ENCODE assay signal across 9 cellular contexts in genomic region chr3:122974764-122975162, GRCh38. TPM values are rescaled to one million over a fixed set of nuclear protein-coding genes. Genes with fewer than 3 reads are reported as not detected.
DNase-seq lines count a peak whose midpoint lies in the region; ATAC-seq and TF ChIP-seq lines count a peak whose summit lies in the region.
"Had no signal": no experiment of that assay in that cellular context is flagged by ENCODE, and none has a peak within 500 bp of the region (broad histone marks: within the 10 kb centered on the region; RNA-seq: fewer than 3 reads in every experiment).

No MANE protein-coding gene starts in this region.

- H3K36me3 Mint-ChIP-seq in Calu3 (ENCODE audit: insufficient read depth, unreplicated experiment) (no peaks in the 10 kb centered on the region), mesothelial cell of epicardium (no peaks in the 10 kb centered on the region), endothelial cell (ENCODE audit: low read depth, unreplicated experiment) (peaks cover 4% of the 10 kb centered on the region)

- TF ChIP-seq CTCF in Calu3 (IDR thresholded peaks at IDR 0.05; ENCODE audit: unreplicated experiment) (no peak), cardiac fibroblast (IDR thresholded peaks at IDR 0.05; ENCODE audit: low read depth, low read length) (no peak), mesothelial cell of epicardium (IDR thresholded peaks at IDR 0.05; ENCODE audit: unreplicated experiment) (no peak), endothelial cell (IDR thresholded peaks at IDR 0.05; ENCODE audit: unreplicated experiment) (no peak)

- no peaks in the 10 kb centered on the region for H3K36me3 ChIP-seq in Karpas-422 (ENCODE audit: insufficient read depth, low read length)

- no peak overlapping the region for H3K27ac Mint-ChIP-seq in Calu3 (ENCODE audit: unreplicated experiment)
- peak overlapping the region; percentile 28 for H3K27ac Mint-ChIP-seq in mesothelial cell of epicardium
- no peak overlapping the region for H3K27ac Mint-ChIP-seq in endothelial cell (ENCODE audit: unreplicated experiment)

- H3K27ac ChIP-seq in Karpas-422 (ENCODE audit: low read length) = 0 out of 2 replicates have a peak overlapping the region, but pooled peaks have one; percentile 57

- BruUV-seq in Calu3 (replicated peaks; lab: Mats Ljungman, UMichigan) = no TSS peak

- H3K4me2 ChIP-seq in Karpas-422 (ENCODE audit: low read depth, low read length, poor library complexity, severe bottlenecking) = peak overlapping the region; percentile 62

- no peaks in the 10 kb centered on the region for H3K27me3 ChIP-seq in Karpas-422 (ENCODE audit: low read length)

- ATAC-seq in GM19328 (IDR thresholded peaks at IDR 0.05; ENCODE audit: unreplicated experiment) = no peak

- no peak overlapping the region for H2AFZ ChIP-seq in Karpas-422 (ENCODE audit: low read length)

- peak overlapping the region; percentile 42 for H3K4me3 ChIP-seq in Karpas-422 (ENCODE audit: low read length)
- H3K4me3 ChIP-seq in cardiac fibroblast (replicated peaks in 1 of 2; ENCODE audit: low read depth in 2 of 2, low read length in 2 of 2) = no peak overlapping the region

- H3K9me2 ChIP-seq in Karpas-422 (replicated peaks; ENCODE audit: insufficient read depth, low read length) = no peaks in the 10 kb centered on the region

- intact Hi-C loops in Calu3 (cut with micrococcal nuclease; ENCODE audit: unreplicated experiment) = no loop called here

- H3K79me2 ChIP-seq in Karpas-422 (ENCODE audit: low read length) = no peaks in the 10 kb centered on the region

- H3K4me1 ChIP-seq in Karpas-422 (ENCODE audit: low read length) = peaks cover 51% of the 10 kb centered on the region

- H3K27me3 Mint-ChIP-seq in Calu3 (ENCODE audit: unreplicated experiment) (peaks cover 33% of the 10 kb centered on the region), mesothelial cell of epicardium (ENCODE audit: low read depth) (peaks cover 46% of the 10 kb centered on the region), endothelial cell (ENCODE audit: unreplicated experiment) (peaks cover 6% of the 10 kb centered on the region)

- H3K4me1 Mint-ChIP-seq in Calu3 (ENCODE audit: low read depth, unreplicated experiment) = peaks cover 20% of the 10 kb centered on the region
- H3K4me1 Mint-ChIP-seq in mesothelial cell of epicardium = peaks cover 43% of the 10 kb centered on the region
- H3K4me1 Mint-ChIP-seq in endothelial cell (ENCODE audit: unreplicated experiment) = peaks cover 14% of the 10 kb centered on the region

- DNase-seq in Calu3 (peak; percentile 21), Karpas-422 (no peak), cardiac fibroblast (ENCODE audit: low read depth in 2 of 2) (peak; percentile 36 to 72), mesothelial cell of epicardium (ENCODE audit: low spot score in 2 of 2, unreplicated experiment in 2 of 2) (no peak), H4 (ENCODE audit: low spot score) (no peak), endothelial cell (ENCODE audit: low spot score) (no peak), NCI-H526 (lab: John Stamatoyannopoulos, UW) (no peak)
- DNase-seq: activated CD4-positive, alpha-beta T cell treated with anti-CD3 and anti-CD28 coated beads, Interleukin-2, amount 50 U/mL, for 1 hour had no signal

- peaks cover 8% of the 10 kb centered on the region; the same call in 1 of the 2 replicates for H4K20me1 ChIP-seq in Karpas-422 (ENCODE audit: insufficient read depth, low read depth, low read length)

- no peaks in the 10 kb centered on the region for H3K9me3 ChIP-seq in Karpas-422 (ENCODE audit: low read length)

- H3K9me3 Mint-ChIP-seq in Calu3 (ENCODE audit: low read depth, unreplicated experiment) = no peaks in the 10 kb centered on the region
- H3K9me3 Mint-ChIP-seq in mesothelial cell of epicardium = no peaks in the 10 kb centered on the region
- no peaks in the 10 kb centered on the region for H3K9me3 Mint-ChIP-seq in endothelial cell (ENCODE audit: unreplicated experiment)

- no peak overlapping the region for H3K4me3 Mint-ChIP-seq in Calu3 (ENCODE audit: low read depth, unreplicated experiment)
- H3K4me3 Mint-ChIP-seq in mesothelial cell of epicardium = peak overlapping the region; percentile 10
- H3K4me3 Mint-ChIP-seq in endothelial cell (ENCODE audit: unreplicated experiment) = no peak overlapping the region

- CTCF ChIA-PET in Calu3 (lab: Charles Lee) = interaction anchor here (0.8 to 0.9 kb wide), 2 partner anchors 10 to 84 kb away, joined by 3 to 4 read pairs; no protein-coding TSS in a partner anchor

- peak overlapping the region; percentile 37 for H3K9ac ChIP-seq in Karpas-422 (ENCODE audit: low read length)

RNA-seq across cellular contexts. Expression of gene SEMA5B, which starts 52.8 kb away (rescaled TPM):
- total RNA-seq in Calu3 (2022) (not detected in 2 replicates), mesothelial cell of epicardium (0.20 to 0.51 TPM (median 0.27 TPM) in 3 replicates), endothelial cell (ENCODE audit: unreplicated experiment) (1.1 TPM)
- total RNA-seq in Karpas-422 (2014; rRNA removed; shearing (Covaris generic); ENCODE audit: low replicate concordance) = not detected in 2 replicates
- total RNA-seq in H4 (2014; rRNA removed; shearing (Covaris generic)) = not detected in 2 replicates

Comparison
In these comparisons a context has a peak if more than half of its experiments do, and no peak if none do; other contexts are left out.
1. DNase-seq: peak in Calu3 (single experiment) and cardiac fibroblast (2 of 2); none in Karpas-422 (single experiment), mesothelial cell of epicardium (0 of 2), H4 (single experiment), endothelial cell (single experiment) and NCI-H526 (0 of 2).